8 cellular contexts compared by ENCODE assay signal in the genomic region with DNA sequence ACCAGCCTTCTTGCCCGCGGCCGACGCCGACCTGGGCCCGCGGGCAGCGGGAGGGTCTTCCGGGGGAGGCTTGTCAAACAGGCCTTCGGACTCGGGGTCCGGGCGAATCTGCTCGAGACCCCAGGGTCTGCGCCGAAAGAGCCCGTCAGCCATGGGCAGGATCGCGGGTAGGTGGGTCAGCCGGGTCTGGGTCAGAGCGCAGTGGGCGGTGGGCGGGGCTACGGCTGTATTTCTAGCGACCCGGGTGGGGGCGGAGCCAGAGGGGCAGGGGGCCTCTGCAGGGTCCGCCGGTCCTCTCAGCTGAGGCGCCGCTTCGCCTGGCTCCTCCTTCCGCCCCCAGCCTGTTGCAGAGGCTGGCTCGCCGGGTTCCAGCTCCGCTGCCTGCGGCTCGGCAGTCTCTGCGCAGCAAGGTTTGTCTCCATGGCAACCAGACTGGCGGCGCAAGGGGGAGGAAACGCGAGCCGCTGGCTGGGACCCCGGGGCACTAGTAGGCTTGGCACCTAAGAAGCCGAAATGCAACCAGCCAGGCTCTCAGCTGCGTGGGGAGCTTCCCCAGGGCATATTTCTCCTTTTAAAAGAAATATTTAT. TPM values are rescaled to one million over a fixed set of nuclear protein-coding genes. Genes with fewer than 3 reads are reported as not detected.
A peak's percentile ranks its signal among the peaks of the same experiment; 100 is the strongest.
DNase-seq lines count a peak whose midpoint lies in the region; ATAC-seq, FAIRE-seq and TF ChIP-seq lines count a peak whose summit lies in the region.

No MANE protein-coding gene starts in this region.

- no peak for FAIRE-seq in keratinocyte (lab: Jason Lieb, UNC)

- H3K27me3 ChIP-seq in keratinocyte (ENCODE audit: control insufficient read depth, extremely low read depth, insufficient read depth, low read length) = no peaks in the 10 kb centered on the region

- H3K4me3 ChIP-seq in keratinocyte (ENCODE audit: control insufficient read depth in 2 of 3, extremely low read depth in 1 of 3, insufficient read depth in 2 of 3, low read depth in 1 of 3, low read length in 3 of 3) = peak overlapping the region in 2 of 3 experiments; percentile 13 to 42

- dilution Hi-C loops in keratinocyte (cut with MboI; ENCODE audit: extremely low pct_ligation_motif_present, low sequenced_read_pairs) = no loop called here

- H3K4me2 ChIP-seq in keratinocyte (ENCODE audit: control insufficient read depth, extremely low read depth, insufficient read depth, low read depth, low read length) = peak overlapping the region; percentile 45

- DNase-seq in GM19238 (ENCODE audit: insufficient read length, low spot score) = peak; percentile 86
- DNase-seq in NCI-H2171 (lab: John Stamatoyannopoulos, UW) = peak; percentile 93
- peak; percentile 60 to 65 for DNase-seq in activated CD4-positive, alpha-beta T cell treated with anti-CD3 and anti-CD28 coated beads for 4 hours
- peak; percentile 91 for DNase-seq in cerebellum (ENCODE audit: low spot score)
- DNase-seq in keratinocyte (ENCODE audit: low read depth, low spot score) = no peak
- peak; percentile 39 to 46 for DNase-seq in stimulated activated CD4-positive, alpha-beta T cell treated with anti-CD3 and anti-CD28 coated beads, Interleukin-12 subunit alpha, Interleukin-12 subunit beta, amount 100 ng/mL, for 24 hours (ENCODE audit: low read depth in 2 of 2)

- no peaks in the 10 kb centered on the region for H3K9me3 ChIP-seq in keratinocyte (ENCODE audit: control insufficient read depth, low read depth, low read length)

- no peak overlapping the region for H3K9ac ChIP-seq in keratinocyte (ENCODE audit: control insufficient read depth, extremely low read depth, insufficient read depth, low read length)

- H3K4me1 ChIP-seq in keratinocyte (ENCODE audit: control insufficient read depth, extremely low read depth, insufficient read depth, low read length) = no peaks in the 10 kb centered on the region

- ATAC-seq in GM18867 (IDR thresholded peaks at IDR 0.05; ENCODE audit: unreplicated experiment) = no peak
- no peak for ATAC-seq in GM18502 (IDR thresholded peaks at IDR 0.05; ENCODE audit: poor library complexity, unreplicated experiment)

- H3K36me3 ChIP-seq in keratinocyte (ENCODE audit: control insufficient read depth in 2 of 2, extremely low read depth in 1 of 2, insufficient read depth in 2 of 2, low read length in 2 of 2) = peaks cover 0 to 9% of the 10 kb centered on the region in 2 experiments

- no peaks in the 10 kb centered on the region for H4K20me1 ChIP-seq in keratinocyte (ENCODE audit: control insufficient read depth, extremely low read depth, insufficient read depth, low read length)

- no peaks in the 10 kb centered on the region for H3K79me2 ChIP-seq in keratinocyte (ENCODE audit: control insufficient read depth, insufficient read depth, low read length)

- TF ChIP-seq CTCF in keratinocyte (optimal IDR thresholded peaks at IDR 0.05 in 1 of 3, IDR thresholded peaks at IDR 0.05 in 1 of 3, conservative IDR thresholded peaks at IDR 0.05 in 1 of 3; ENCODE audit: extremely low read depth in 1 of 3, insufficient read depth in 2 of 3, low read length in 3 of 3) = no peak

- no peak overlapping the region for H3K27ac ChIP-seq in keratinocyte (ENCODE audit: control insufficient read depth, insufficient read depth, low read length)

- peak overlapping the region; percentile 13 for H2AFZ ChIP-seq in keratinocyte (ENCODE audit: control insufficient read depth, low read length)

- H3K9me1 ChIP-seq in keratinocyte (ENCODE audit: control insufficient read depth, extremely low read depth, insufficient read depth, low read length) = peaks cover 2% of the 10 kb centered on the region

RNA-seq across cellular contexts. Expression of gene MIS12, which starts 14.5 kb away (rescaled TPM):
- total RNA-seq in cerebellum = 18.2 TPM
- polyA plus RNA-seq in keratinocyte = 9.1 to 20.6 TPM (median 15.0 TPM) in 3 replicates
- 19.8 TPM for polyA plus RNA-seq in keratinocyte (2011; ENCODE audit: low read depth)
- polyA plus RNA-seq in keratinocyte (2011; cell fraction: cytosol; rRNA removed) = 4.4 and 9.4 TPM in 2 replicates
- polyA plus RNA-seq in keratinocyte (2011; cell fraction: nucleus; rRNA removed) = 13.1 and 18.7 TPM in 2 replicates
- 7.5 and 13.9 TPM in 2 replicates for polyA plus RNA-seq in keratinocyte (2012; ENCODE audit: low replicate concordance)
- 7.8 to 13.0 TPM (median 9.5 TPM) in 3 replicates for polyA minus RNA-seq in keratinocyte
- 6.5 TPM for polyA minus RNA-seq in keratinocyte (2011; cell fraction: cytosol; rRNA and poly(A)+ RNA removed)
- 2.1 and 6.0 TPM in 2 replicates for polyA minus RNA-seq in keratinocyte (2011; cell fraction: nucleus; rRNA and poly(A)+ RNA removed)

RNA-seq across cellular contexts. Expression of gene DERL2, which starts 14.9 kb away (rescaled TPM):
- 46.9 TPM for total RNA-seq in cerebellum
- 57.8 to 83.6 TPM (median 64.8 TPM) in 3 replicates for polyA plus RNA-seq in keratinocyte
- polyA plus RNA-seq in keratinocyte (2011; ENCODE audit: low read depth) = 35.7 TPM
- 35.6 and 51.5 TPM in 2 replicates for polyA plus RNA-seq in keratinocyte (2011; cell fraction: cytosol; rRNA removed)
- 43.0 and 72.6 TPM in 2 replicates for polyA plus RNA-seq in keratinocyte (2011; cell fraction: nucleus; rRNA removed)
- polyA plus RNA-seq in keratinocyte (2012; ENCODE audit: low replicate concordance) = 42.0 and 58.2 TPM in 2 replicates
- 12.9 to 14.0 TPM (median 13.8 TPM) in 3 replicates for polyA minus RNA-seq in keratinocyte
- polyA minus RNA-seq in keratinocyte (2011; cell fraction: cytosol; rRNA and poly(A)+ RNA removed) = 17.5 TPM
- 20.8 and 26.4 TPM in 2 replicates for polyA minus RNA-seq in keratinocyte (2011; cell fraction: nucleus; rRNA and poly(A)+ RNA removed)

RNA-seq across cellular contexts. Expression of gene DHX33, which starts 32.1 kb away (rescaled TPM):
- 15.9 TPM for total RNA-seq in cerebellum
- 12.3 to 23.1 TPM (median 20.0 TPM) in 3 replicates for polyA plus RNA-seq in keratinocyte
- 8.7 TPM for polyA plus RNA-seq in keratinocyte (2011; ENCODE audit: low read depth)
- polyA plus RNA-seq in keratinocyte (2011; cell fraction: cytosol; rRNA removed) = 14.2 and 15.1 TPM in 2 replicates
- polyA plus RNA-seq in keratinocyte (2011; cell fraction: nucleus; rRNA removed) = 28.0 and 30.3 TPM in 2 replicates
- polyA plus RNA-seq in keratinocyte (2012; ENCODE audit: low replicate concordance) = 7.0 and 19.2 TPM in 2 replicates
- 25.4 to 49.2 TPM (median 33.8 TPM) in 3 replicates for polyA minus RNA-seq in keratinocyte
- 19.0 TPM for polyA minus RNA-seq in keratinocyte (2011; cell fraction: cytosol; rRNA and poly(A)+ RNA removed)
- 18.5 and 29.9 TPM in 2 replicates for polyA minus RNA-seq in keratinocyte (2011; cell fraction: nucleus; rRNA and poly(A)+ RNA removed)
